2 cellular contexts compared by ENCODE assay signal in genomic region chr3:114086356-114086755, GRCh38.
TF ChIP-seq lines count a peak whose summit lies in the region.

No MANE protein-coding gene starts in this region.

TF ChIP-seq in GM12878, 131 proteins besides CTCF, POLR2A, EP300 and RAD21:
- no peak for TF ChIP-seq STAT3 (IDR thresholded peaks at IDR 0.05; ENCODE audit: low read depth, low read length)
- no peak for TF ChIP-seq TAF1 (IDR thresholded peaks at IDR 0.05; ENCODE audit: borderline replicate concordance, low read depth, low read length)
- no peak for TF ChIP-seq PKNOX1 (IDR thresholded peaks at IDR 0.05)
- no peak for TF ChIP-seq RELB (IDR thresholded peaks at IDR 0.05; ENCODE audit: low read depth)
- no peak for TF ChIP-seq KAT2A (conservative IDR thresholded peaks at IDR 0.05; ENCODE audit: control insufficient read depth, low read depth, low read length)
- no peak for TF ChIP-seq MYC (IDR thresholded peaks at IDR 0.05; ENCODE audit: insufficient read depth, insufficient read length, insufficient replicate concordance, low read length, severe bottlenecking)
- TF ChIP-seq PAX8 (IDR thresholded peaks at IDR 0.05) = no peak
- no peak for TF ChIP-seq NR2C1 (IDR thresholded peaks at IDR 0.05)

TF ChIP-seq in HepG2, 621 proteins besides CTCF, POLR2A, EP300 and RAD21:
- TF ChIP-seq HNF4G (IDR thresholded peaks at IDR 0.05; ENCODE audit: borderline replicate concordance, low read depth, low read length) (no peak), HNF4G (CRISPR knock-in tag; IDR thresholded peaks at IDR 0.05; ENCODE audit: borderline replicate concordance, low read depth) (no peak), ZNF264 (CRISPR knock-in tag; IDR thresholded peaks at IDR 0.05) (no peak), FLYWCH1 (CRISPR knock-in tag; IDR thresholded peaks at IDR 0.05) (no peak), ZNF75D (CRISPR knock-in tag; IDR thresholded peaks at IDR 0.05; ENCODE audit: borderline replicate concordance) (no peak)
TF ChIP-seq in HepG2: peak in this region for 0.
